ENCODE assay signal across 10 cellular contexts in genomic region chr5:149063017-149063687, GRCh38. TPM values are rescaled to one million over a fixed set of nuclear protein-coding genes. Genes with fewer than 3 reads are reported as not detected.
DNase-seq lines count a peak whose midpoint lies in the region; ATAC-seq and TF ChIP-seq lines count a peak whose summit lies in the region.
"Had no signal": no experiment of that assay in that cellular context is flagged by ENCODE, and none has a peak within 500 bp of the region (broad histone marks: within the 10 kb centered on the region; RNA-seq: fewer than 3 reads in every experiment).

SH3TC2 (minus strand) TSS chr5:149063062; CDS start chr5:149063022, 40 bp downstream.

- no peak within 1 kb of the TSS for H3K4me3 ChIP-seq in Peyer's patch
- peak within 1 kb of the TSS in 1 of 2 donors; percentile 10 for H3K4me3 ChIP-seq in mucosa of rectum (ENCODE audit: low read length in 2 of 2)

- H3K27me3 ChIP-seq in Peyer's patch (no peaks in the 10 kb centered on the region), mucosa of rectum (ENCODE audit: control insufficient read depth in 2 of 2, insufficient read depth in 2 of 2, low read length in 2 of 2) (no peaks in the 10 kb centered on the region)

- H3K9ac ChIP-seq in mucosa of rectum (ENCODE audit: low read depth in 1 of 2, low read length in 2 of 2), result peak within 1 kb of the TSS in 1 of 2 donors; percentile 35
- H3K9ac ChIP-seq: KMS-11 had no signal

- DNase-seq in ACHN (peak; percentile 62), Peyer's patch (peak in 1 of 3 donors; percentile 60), fibroblast of peridontal ligament (ENCODE audit: extremely low read depth) (peak; percentile 52), CD1c-positive myeloid dendritic cell (ENCODE audit: extremely low spot score) (no peak)
- no peak for DNase-seq in activated effector memory CD4-positive, alpha-beta T cell treated with anti-CD3 and anti-CD28 coated beads, Interleukin-2, amount 50 U/mL, for 16 hours
- DNase-seq in stimulated activated effector memory CD8-positive, alpha-beta T cell treated with anti-CD3 and anti-CD28 coated beads, Interleukin-12 subunit alpha, Interleukin-12 subunit beta, amount 100 ng/mL, for 72 hours (ENCODE audit: low spot score in 2 of 2), result no peak

- H3K36me3 ChIP-seq in Peyer's patch (no peaks in the 10 kb centered on the region), mucosa of rectum (ENCODE audit: control insufficient read depth in 2 of 2, insufficient read depth in 2 of 2, low read length in 2 of 2) (no peaks in the 10 kb centered on the region)

- peaks cover 0 to 19% (median 0%) of the 10 kb centered on the region in 4 donors for H3K4me1 ChIP-seq in Peyer's patch
- peaks cover 15 to 28% of the 10 kb centered on the region in 2 donors for H3K4me1 ChIP-seq in mucosa of rectum (ENCODE audit: control insufficient read depth in 2 of 2, insufficient read depth in 2 of 2, low read length in 2 of 2)

- no peaks in the 10 kb centered on the region for H3K4me1 Mint-ChIP-seq in stimulated activated effector memory CD8-positive, alpha-beta T cell treated with anti-CD3 and anti-CD28 coated beads, Interleukin-12 subunit alpha, Interleukin-12 subunit beta, amount 100 ng/mL, for 72 hours

- H3K9me3 Mint-ChIP-seq in stimulated activated effector memory CD8-positive, alpha-beta T cell treated with anti-CD3 and anti-CD28 coated beads, Interleukin-12 subunit alpha, Interleukin-12 subunit beta, amount 100 ng/mL, for 72 hours, result peaks cover 5% of the 10 kb centered on the region

- no peak for ATAC-seq in GM18858 (IDR thresholded peaks at IDR 0.05; ENCODE audit: unreplicated experiment)
- no peak for ATAC-seq in stimulated activated effector memory CD8-positive, alpha-beta T cell treated with anti-CD3 and anti-CD28 coated beads, Interleukin-12 subunit alpha, Interleukin-12 subunit beta, amount 100 ng/mL, for 72 hours

- no peaks in the 10 kb centered on the region for H3K9me3 ChIP-seq in Peyer's patch
- no peaks in the 10 kb centered on the region for H3K9me3 ChIP-seq in mucosa of rectum (ENCODE audit: control insufficient read depth in 2 of 2, low read length in 2 of 2)

- H3K36me3 Mint-ChIP-seq in stimulated activated effector memory CD8-positive, alpha-beta T cell treated with anti-CD3 and anti-CD28 coated beads, Interleukin-12 subunit alpha, Interleukin-12 subunit beta, amount 100 ng/mL, for 72 hours, result no peaks in the 10 kb centered on the region

- no peak within 1 kb of the TSS for H3K4me3 Mint-ChIP-seq in stimulated activated effector memory CD8-positive, alpha-beta T cell treated with anti-CD3 and anti-CD28 coated beads, Interleukin-12 subunit alpha, Interleukin-12 subunit beta, amount 100 ng/mL, for 72 hours

- TF ChIP-seq POLR2A in Peyer's patch (IDR thresholded peaks at IDR 0.05), result no peak

- no peak for TF ChIP-seq CTCF in Peyer's patch (IDR thresholded peaks at IDR 0.05)

- H3K27ac Mint-ChIP-seq in stimulated activated effector memory CD8-positive, alpha-beta T cell treated with anti-CD3 and anti-CD28 coated beads, Interleukin-12 subunit alpha, Interleukin-12 subunit beta, amount 100 ng/mL, for 72 hours, result no peak within 1 kb of the TSS

- in situ Hi-C loops in ACHN (cut with HindIII; ENCODE audit: low pct_ligation_motif_present, low pct_unique_long_range_greater_than_20kb, low sequenced_read_pairs), result no loop called here

- H3K27ac ChIP-seq in Peyer's patch (peak within 1 kb of the TSS in 3 of 4 donors; percentile 43 to 57 (median 52)), mucosa of rectum (ENCODE audit: low read depth in 2 of 2, low read length in 2 of 2) (peak within 1 kb of the TSS; percentile 72 to 78)
- H3K27ac ChIP-seq: C4-2B, KMS-11 had no signal

RNA-seq across cellular contexts. Expression of gene SH3TC2, which starts in this region (rescaled TPM):
- 1 to 10 TPM in 1 of 4 donors, under 1 TPM in 3; 0.57 to 1.3 (median 0.76) TPM for total RNA-seq in Peyer's patch

Comparison
In these comparisons a context has a peak if more than half of its experiments do, and no peak if none do; other contexts are left out.
1. DNase-seq: peak in ACHN (single experiment) and fibroblast of peridontal ligament (single experiment); none in activated effector memory CD4-positive, alpha-beta T cell treated with anti-CD3 and anti-CD28 coated beads, Interleukin-2, amount 50 U/mL, for 16 hours (single experiment), stimulated activated effector memory CD8-positive, alpha-beta T cell treated with anti-CD3 and anti-CD28 coated beads, Interleukin-12 subunit alpha, Interleukin-12 subunit beta, amount 100 ng/mL, for 72 hours (0 of 2) and CD1c-positive myeloid dendritic cell (single experiment).